1 cellular context compared by ENCODE assay signal in the genomic region with DNA sequence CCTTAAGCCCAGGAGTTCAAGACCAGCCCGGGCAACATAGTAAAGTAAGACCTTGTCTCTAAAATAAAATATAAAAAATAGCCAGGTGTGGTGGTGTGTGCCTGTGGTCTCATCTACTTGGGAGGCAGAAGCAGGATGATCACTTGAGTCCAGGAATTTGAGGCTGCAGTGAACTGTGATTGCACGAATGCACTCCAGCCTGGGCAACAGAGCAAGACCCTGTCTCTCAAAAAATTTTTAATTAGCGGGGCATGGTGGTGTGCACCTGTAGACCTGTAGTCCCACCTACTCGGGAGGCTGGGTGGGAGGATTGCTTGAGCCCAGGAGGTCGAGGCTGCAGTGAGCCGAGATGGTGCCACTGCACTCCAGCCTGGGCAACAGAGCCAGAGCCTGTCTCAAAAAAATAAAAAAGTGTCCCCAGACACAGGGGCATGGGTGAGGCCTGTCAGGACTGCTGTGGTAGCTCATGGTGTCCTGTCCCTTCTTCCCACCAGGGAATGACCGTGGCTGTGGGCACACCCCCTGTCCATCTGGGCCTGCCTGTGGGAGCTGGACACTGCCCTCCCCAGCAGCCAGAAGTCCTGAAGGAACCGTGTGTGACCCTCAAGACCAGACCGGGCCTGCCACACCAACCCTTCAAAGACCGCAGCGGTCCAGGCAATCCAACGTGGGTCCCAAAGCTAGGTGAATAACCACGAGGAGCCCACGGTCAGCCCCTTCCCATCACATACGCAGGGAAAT.
TF ChIP-seq lines count a peak whose summit lies in the region.

No MANE protein-coding gene starts in this region.

TF ChIP-seq in endothelial cell of umbilical vein, 7 proteins besides CTCF, POLR2A, EP300 and RAD21:
- no peak for TF ChIP-seq MYC (IDR thresholded peaks at IDR 0.05; ENCODE audit: low read depth, low read length)
- no peak for TF ChIP-seq GATA2 (IDR thresholded peaks at IDR 0.05; ENCODE audit: insufficient read depth, insufficient read length, low read depth, low read length)
- TF ChIP-seq, protein P1, sequence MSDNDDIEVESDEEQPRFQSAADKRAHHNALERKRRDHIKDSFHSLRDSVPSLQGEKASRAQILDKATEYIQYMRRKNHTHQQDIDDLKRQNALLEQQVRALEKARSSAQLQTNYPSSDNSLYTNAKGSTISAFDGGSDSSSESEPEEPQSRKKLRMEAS (IDR thresholded peaks at IDR 0.05; ENCODE audit: insufficient read depth, insufficient read length) = no peak
- no peak for TF ChIP-seq FOS (IDR thresholded peaks at IDR 0.05; ENCODE audit: borderline replicate concordance, insufficient read depth, low read length)
- TF ChIP-seq POLR2AphosphoS5 (IDR thresholded peaks at IDR 0.05; ENCODE audit: insufficient read depth, low read depth, low read length) = no peak
- no peak for TF ChIP-seq EZH2 (IDR thresholded peaks at IDR 0.05; ENCODE audit: borderline replicate concordance, low read depth, low read length, severe bottlenecking)
- no peak for TF ChIP-seq JUN (IDR thresholded peaks at IDR 0.05; ENCODE audit: borderline replicate concordance, insufficient read depth, insufficient read length, low read depth)
TF ChIP-seq in endothelial cell of umbilical vein: peak in this region for 0.
